8 cellular contexts compared by ENCODE assay signal in genomic region chr6:26045046-26045938, GRCh38. TPM values are rescaled to one million over a fixed set of nuclear protein-coding genes. Genes with fewer than 3 reads are reported as not detected.
A peak's percentile ranks its signal among the peaks of the same experiment; 100 is the strongest.
DNase-seq lines count a peak whose midpoint lies in the region; ATAC-seq lines count a peak whose summit lies in the region.

No MANE protein-coding gene starts in this region.

- H3K9me3 Mint-ChIP-seq in activated CD4-positive, alpha-beta memory T cell treated with anti-CD3 and anti-CD28 coated beads, Interleukin-2, amount 10 ng/mL, durations not matched to agents 7 days and 5 days, result no peaks in the 10 kb centered on the region

- peaks cover 5% of the 10 kb centered on the region for H3K36me3 Mint-ChIP-seq in activated CD4-positive, alpha-beta memory T cell treated with anti-CD3 and anti-CD28 coated beads, Interleukin-2, amount 10 ng/mL, durations not matched to agents 7 days and 5 days (ENCODE audit: low read depth)

- H3K4me1 Mint-ChIP-seq in activated CD4-positive, alpha-beta memory T cell treated with anti-CD3 and anti-CD28 coated beads, Interleukin-2, amount 10 ng/mL, durations not matched to agents 7 days and 5 days, result peaks cover 44% of the 10 kb centered on the region

- peak overlapping the region; percentile 79 for H3K4me3 Mint-ChIP-seq in activated CD4-positive, alpha-beta memory T cell treated with anti-CD3 and anti-CD28 coated beads, Interleukin-2, amount 10 ng/mL, durations not matched to agents 7 days and 5 days

- POLR2A ChIA-PET in activated CD4-positive, alpha-beta memory T cell treated with anti-CD3 and anti-CD28 coated beads, Interleukin-2, amount 10 ng/mL, durations not matched to agents 7 days and 5 days (lab: Charles Lee), result interaction anchor here (1.0 to 16.9 kb wide), 38 partner anchors 9 to 1848 kb away, joined by 3 to 2531 read pairs (median 12); partner anchors contain the start of genes HFE and TRIM38

- H3K27me3 Mint-ChIP-seq in activated CD4-positive, alpha-beta memory T cell treated with anti-CD3 and anti-CD28 coated beads, Interleukin-2, amount 10 ng/mL, durations not matched to agents 7 days and 5 days, result no peaks in the 10 kb centered on the region

- peak overlapping the region; percentile 99 for H3K27ac Mint-ChIP-seq in activated CD4-positive, alpha-beta memory T cell treated with anti-CD3 and anti-CD28 coated beads, Interleukin-2, amount 10 ng/mL, durations not matched to agents 7 days and 5 days

- CTCF ChIA-PET in activated CD4-positive, alpha-beta memory T cell treated with anti-CD3 and anti-CD28 coated beads, Interleukin-2, amount 10 ng/mL, durations not matched to agents 7 days and 5 days (lab: Charles Lee), result interaction anchor here (0.7 to 4.8 kb wide), 11 partner anchors 10 to 192 kb away, joined by 3 to 72 read pairs (median 6); a partner anchor contains a TSS

- DNase-seq in NCI-H2107 treated with DMSO at 0.1 percent for 48 hours (lab: John Stamatoyannopoulos, UW; ENCODE audit: unreplicated experiment), result peak; percentile 31
- DNase-seq in activated CD4-positive, alpha-beta memory T cell treated with anti-CD3 and anti-CD28 coated beads, Interleukin-2, amount 10 ng/mL, durations not matched to agents 7 days and 5 days, result peak; percentile 82
- peak; percentile 71 for DNase-seq in effector CD8-positive, alpha-beta T cell (lab: John Stamatoyannopoulos, UW)
- peak; percentile 92 for DNase-seq in midbrain (lab: John Stamatoyannopoulos, UW)
- DNase-seq in stimulated activated naive CD8-positive, alpha-beta T cell treated with anti-CD3 and anti-CD28 coated beads, Interleukin-15, Interleukin-2, amounts not matched to agents 100 U/mL and 50 U/mL, for 24 hours, result peak; percentile 77
- no peak for DNase-seq in GM19238 (ENCODE audit: insufficient read length, low spot score)

- ATAC-seq in GM18498 (IDR thresholded peaks at IDR 0.05; ENCODE audit: unreplicated experiment) (peak; percentile 53), HG02885 (IDR thresholded peaks at IDR 0.05; ENCODE audit: poor library complexity, unreplicated experiment) (peak; percentile 58)
- peak; percentile 61 for ATAC-seq in stimulated activated naive CD8-positive, alpha-beta T cell treated with anti-CD3 and anti-CD28 coated beads, Interleukin-15, Interleukin-2, amounts not matched to agents 100 U/mL and 50 U/mL, for 24 hours

RNA-seq across cellular contexts. Expression of gene HFE, which starts 41.9 kb away (rescaled TPM):
- 1 to 10 TPM; 3.1 to 3.4 TPM for total RNA-seq in activated CD4-positive, alpha-beta memory T cell treated with anti-CD3 and anti-CD28 coated beads, Interleukin-2, amount 10 ng/mL, durations not matched to agents 7 days and 5 days
